ENCODE assay signal across 1 cellular context in the genomic region with DNA sequence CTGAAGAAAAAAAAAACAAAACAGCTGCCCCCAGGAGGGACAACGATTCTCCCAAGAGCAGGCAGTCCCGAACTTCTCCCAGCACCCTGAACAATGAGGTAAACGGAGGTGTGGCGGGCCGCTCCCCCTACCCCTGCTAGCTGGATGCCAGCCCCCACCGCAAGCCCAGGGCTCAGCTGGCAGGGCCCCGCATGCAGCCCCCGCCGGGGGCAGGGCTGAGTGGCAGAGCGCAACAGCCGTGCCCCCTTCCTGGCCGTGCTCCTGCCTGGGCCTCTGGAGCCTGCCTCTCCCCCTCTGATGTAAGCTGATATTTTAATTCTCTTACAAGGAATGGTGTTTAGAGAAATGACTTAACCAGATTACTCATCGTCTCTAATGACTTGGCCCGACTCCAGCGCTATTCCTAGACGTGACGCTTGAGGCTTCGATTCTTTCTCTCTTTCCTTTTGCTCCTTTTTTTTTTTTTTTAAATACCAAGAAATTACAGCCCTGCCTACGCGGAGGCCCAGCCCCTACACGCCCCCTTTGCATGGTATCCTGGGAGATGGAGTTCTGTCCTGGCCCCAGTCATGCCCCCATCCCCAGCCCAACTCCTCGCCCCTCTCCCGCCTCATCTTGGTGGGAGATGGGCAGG.
TF ChIP-seq lines count a peak whose summit lies in the region.

No MANE protein-coding gene starts in this region.

TF ChIP-seq in HCT116, 20 proteins besides CTCF, POLR2A, EP300 and RAD21 (continued from another document):
- TF ChIP-seq ZFX (IDR thresholded peaks at IDR 0.05) (0 out of 2 replicates have a peak, but pooled peaks have one; percentile 14), EZH2 (IDR thresholded peaks at IDR 0.05) (no peak), CEBPB (IDR thresholded peaks at IDR 0.05; ENCODE audit: low read depth) (no peak)
- TF ChIP-seq, protein P1, sequence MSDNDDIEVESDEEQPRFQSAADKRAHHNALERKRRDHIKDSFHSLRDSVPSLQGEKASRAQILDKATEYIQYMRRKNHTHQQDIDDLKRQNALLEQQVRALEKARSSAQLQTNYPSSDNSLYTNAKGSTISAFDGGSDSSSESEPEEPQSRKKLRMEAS (IDR thresholded peaks at IDR 0.05) = 0 out of 2 replicates have a peak, but pooled peaks have one; percentile 13
